Comparison of ENCODE assay signal across 17 cellular contexts in the genomic region with DNA sequence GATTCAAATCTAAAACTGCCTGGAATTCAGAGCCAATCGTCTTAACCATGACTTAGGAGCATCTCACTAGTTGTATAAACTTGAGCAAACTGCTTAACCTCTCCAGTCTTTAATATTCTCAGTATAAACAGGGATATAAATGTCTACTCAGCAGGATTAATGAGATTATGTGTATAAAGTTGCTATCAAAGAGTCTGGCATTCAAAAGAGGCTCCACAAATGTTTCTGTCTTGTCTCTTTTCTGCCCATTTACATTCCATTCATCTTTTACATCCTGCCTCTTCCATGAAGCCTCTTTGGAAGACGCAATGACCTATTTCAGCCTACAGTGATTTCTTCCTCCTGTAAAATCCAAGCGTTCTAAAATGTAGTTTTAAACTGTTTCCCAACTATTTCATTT.
DNase-seq lines count a peak whose midpoint lies in the region; ATAC-seq, FAIRE-seq and TF ChIP-seq lines count a peak whose summit lies in the region.
"Had no signal": no experiment of that assay in that cellular context is flagged by ENCODE, and none has a peak within 500 bp of the region (broad histone marks: within the 10 kb centered on the region; RNA-seq: fewer than 3 reads in every experiment).

No MANE protein-coding gene starts in this region.

- H3K18ac ChIP-seq in IMR-90 (ENCODE audit: low read depth, low read length), result peak overlapping the region; percentile 30; the same call in 1 of the 2 replicates

- H3K27me3 ChIP-seq in IMR-90 (ENCODE audit: control insufficient read depth, insufficient read depth, low read length) (no peaks in the 10 kb centered on the region), smooth muscle cell (ENCODE audit: low read depth) (no peaks in the 10 kb centered on the region)
- H3K27me3 ChIP-seq: BLaER1 had no signal

- no peaks in the 10 kb centered on the region for H3K79me2 ChIP-seq in smooth muscle cell (ENCODE audit: low read depth)

- H4K8ac ChIP-seq in IMR-90 (ENCODE audit: low read depth in 2 of 2, low read length in 2 of 2), result no peak overlapping the region

- H3K79me1 ChIP-seq in IMR-90 (ENCODE audit: low read depth in 1 of 2, low read length in 2 of 2), result no peaks in the 10 kb centered on the region

- no peak overlapping the region for H3K4ac ChIP-seq in IMR-90 (ENCODE audit: low read depth, low read length)

- H3K36me3 ChIP-seq in IMR-90 (ENCODE audit: control insufficient read depth, insufficient read depth, low read length) (no peaks in the 10 kb centered on the region), smooth muscle cell (ENCODE audit: low read depth) (no peaks in the 10 kb centered on the region)
- H3K36me3 ChIP-seq: BLaER1 had no signal

- no peak overlapping the region for H3K4me2 ChIP-seq in A549
- H3K4me2 ChIP-seq in IMR-90 (ENCODE audit: low read depth, low read length), result no peak overlapping the region
- H3K4me2 ChIP-seq in smooth muscle cell, result peak overlapping the region; percentile 68
- H3K4me2 ChIP-seq: BLaER1 had no signal

- TF ChIP-seq POLR2A in A549 (IDR thresholded peaks at IDR 0.05; ENCODE audit: low read length) (no peak), IMR-90 (IDR thresholded peaks at IDR 0.05; ENCODE audit: low read depth, low read length) (no peak)

- H3K9me1 ChIP-seq in IMR-90 (ENCODE audit: insufficient read depth, low read length), result no peaks in the 10 kb centered on the region

- no peak overlapping the region for H4K91ac ChIP-seq in IMR-90 (ENCODE audit: insufficient read depth, low read depth, low read length)

- no peak overlapping the region for H2BK120ac ChIP-seq in IMR-90 (ENCODE audit: low read depth, low read length)

- H3K56ac ChIP-seq in IMR-90 (ENCODE audit: extremely low read depth, insufficient read depth, low read length), result no peak overlapping the region

- H2AFZ ChIP-seq in IMR-90 (replicated peaks; ENCODE audit: low read length, poor library complexity) (no peak overlapping the region), smooth muscle cell (ENCODE audit: low read depth) (no peak overlapping the region)

- FAIRE-seq in A549 (lab: Jason Lieb, UNC), result no peak
- FAIRE-seq: A204.1, GM12892, H1 had no signal

- H2BK20ac ChIP-seq in IMR-90 (ENCODE audit: low read depth, low read length), result no peak overlapping the region

- peaks cover 13% of the 10 kb centered on the region for H3F3A ChIP-seq in smooth muscle cell (ENCODE audit: low read depth)

- H2BK15ac ChIP-seq in IMR-90 (ENCODE audit: low read depth, low read length), result no peak overlapping the region

- no peak overlapping the region for H3K9ac ChIP-seq in IMR-90 (ENCODE audit: low read depth, low read length)
- H3K9ac ChIP-seq in smooth muscle cell (ENCODE audit: low read depth), result peak overlapping the region; percentile 45
- H3K9ac ChIP-seq: BLaER1 had no signal

- in situ Hi-C loops in IMR-90 (cut with MboI; ENCODE audit: low sequenced_read_pairs), result no loop called here

- DNase-seq in A549 (ENCODE audit: low read depth in 1 of 2, low spot score in 1 of 2) (no peak), IMR-90 (no peak), fibroblast of villous mesenchyme (ENCODE audit: low read depth) (peak; percentile 77), smooth muscle cell (lab: John Stamatoyannopoulos, UW; ENCODE audit: unreplicated experiment) (no peak), NCI-H1930 (lab: John Stamatoyannopoulos, UW) (no peak), NK-92 (lab: John Stamatoyannopoulos, UW; ENCODE audit: unreplicated experiment) (no peak)
- DNase-seq: AML-193; Caco-2; CD8-positive, alpha-beta memory T cell; DND-41; GDM1 had no signal

- WGBS in A549 (ENCODE audit: missing lambda C conversion rate), result 65% methylated on average over 3 of the region's 3 CpGs
- 80% methylated on average over 2 of the region's 3 CpGs; no CpG with 5 or more reads in 1 of the 2 experiments for WGBS in IMR-90 (ENCODE audit: extremely low coverage in 2 of 2, insufficient read length in 1 of 2), 2 experiments
- WGBS in smooth muscle cell (ENCODE audit: low lambda C conversion rate), result 22% methylated on average over 3 of the region's 3 CpGs

- H4K5ac ChIP-seq in IMR-90 (ENCODE audit: low read depth, low read length), result no peak overlapping the region

- TF ChIP-seq EP300 in A549 (IDR thresholded peaks at IDR 0.05), result no peak

- H3K9me3 ChIP-seq in A549 (no peaks in the 10 kb centered on the region), IMR-90 (ENCODE audit: control insufficient read depth, insufficient read depth, low read length) (no peaks in the 10 kb centered on the region), smooth muscle cell (replicated peaks; ENCODE audit: low read depth) (no peaks in the 10 kb centered on the region)
- H3K9me3 ChIP-seq: BLaER1, Caco-2 had no signal

- TF ChIP-seq CTCF in A549 (IDR thresholded peaks at IDR 0.05) (no peak), IMR-90 (conservative IDR thresholded peaks at IDR 0.05; ENCODE audit: low read depth, low read length) (no peak), fibroblast of villous mesenchyme (IDR thresholded peaks at IDR 0.05; ENCODE audit: insufficient read depth, low read depth, low read length) (no peak), smooth muscle cell (IDR thresholded peaks at IDR 0.05; ENCODE audit: borderline replicate concordance, insufficient read depth, poor library complexity, severe bottlenecking) (no peak)

- dilution Hi-C loops in IMR-90 (cut with HindIII; ENCODE audit: low sequenced_read_pairs, unreplicated experiment), result no loop called here

- H3K4me3 ChIP-seq in A549 (no peak overlapping the region), IMR-90 (ENCODE audit: insufficient read depth, low read depth, low read length) (no peak overlapping the region), fibroblast of villous mesenchyme (ENCODE audit: low read depth, low read length) (no peak overlapping the region), smooth muscle cell (no peak overlapping the region)
- H3K4me3 ChIP-seq: BLaER1 had no signal

- no peak overlapping the region for H3K23ac ChIP-seq in IMR-90 (ENCODE audit: low read depth, low read length)

- TF ChIP-seq RAD21 in A549 (conservative IDR thresholded peaks at IDR 0.05 in 1 of 2, IDR thresholded peaks at IDR 0.05 in 1 of 2) (no peak), IMR-90 (IDR thresholded peaks at IDR 0.05; ENCODE audit: low read length) (no peak)

- ATAC-seq in A549 (no peak), IMR-90 (ENCODE audit: low read depth) (no peak)
- ATAC-seq in activated CD4-positive, CD25-positive, alpha-beta regulatory T cell treated with anti-CD3 and anti-CD28 coated beads, Interleukin-2, amount 50 U/mL, for 24 hours, result no peak

- H3K4me1 ChIP-seq in A549, result peaks cover 5% of the 10 kb centered on the region
- H3K4me1 ChIP-seq in IMR-90 (ENCODE audit: control insufficient read depth, insufficient read depth, low read length), result peaks cover 10% of the 10 kb centered on the region
- peaks cover 11% of the 10 kb centered on the region for H3K4me1 ChIP-seq in smooth muscle cell (ENCODE audit: low read depth)

- no peak overlapping the region for H2AK9ac ChIP-seq in IMR-90 (replicated peaks; ENCODE audit: low read depth, low read length, poor library complexity)

- peaks cover under 1% of the 10 kb centered on the region; the same call in 1 of the 2 replicates for H4K20me1 ChIP-seq in IMR-90 (ENCODE audit: insufficient read depth, low read length)
- H4K20me1 ChIP-seq in smooth muscle cell (ENCODE audit: low read depth), result no peaks in the 10 kb centered on the region
- H4K20me1 ChIP-seq: BLaER1 had no signal

- H2BK5ac ChIP-seq in IMR-90 (ENCODE audit: low read depth, low read length, poor library complexity, severe bottlenecking), result no peak overlapping the region

- BruUV-seq in IMR-90 (replicated peaks; lab: Mats Ljungman, UMichigan), result no TSS peak

- no peak overlapping the region for H3K14ac ChIP-seq in IMR-90 (replicated peaks; ENCODE audit: low read depth, low read length)

- H3K27ac ChIP-seq in A549 (no peak overlapping the region), IMR-90 (ENCODE audit: insufficient read depth, low read length) (no peak overlapping the region), smooth muscle cell (ENCODE audit: low read depth) (peak overlapping the region; percentile 85)
- H3K27ac ChIP-seq: BLaER1, HL-60 had no signal

- intact Hi-C loops in IMR-90 (cut with micrococcal nuclease), result no loop called here

- no peak overlapping the region for H2AK5ac ChIP-seq in IMR-90 (ENCODE audit: low read depth, low read length)

- CTCF ChIA-PET in A549 (lab: Yijun Ruan, JAX), result interaction anchor here (1.0 to 1.2 kb wide), 3 partner anchors 12 to 275 kb away, joined by 3 to 5 read pairs (median 3); no protein-coding TSS in a partner anchor
- CTCF ChIA-PET in IMR-90 (lab: Yijun Ruan, JAX), result interaction anchor here (1.5 to 1.8 kb wide), 2 partner anchors 9 to 89 kb away, joined by 3 to 8 read pairs; no protein-coding TSS in a partner anchor

- POLR2A ChIA-PET in A549 (lab: Yijun Ruan, JAX) (no interaction called here), IMR-90 (lab: Charles Lee; ENCODE audit: unreplicated experiment) (no interaction called here)

TF ChIP-seq in A549, 52 proteins besides CTCF, POLR2A, EP300 and RAD21:
- no peak for TF ChIP-seq TFCP2L1 (CRISPR knock-in tag; IDR thresholded peaks at IDR 0.05)
- TF ChIP-seq MAFK (IDR thresholded peaks at IDR 0.05; ENCODE audit: partially characterized antibody), result peak; percentile 58
- TF ChIP-seq RCOR1 (IDR thresholded peaks at IDR 0.05; ENCODE audit: low read depth, low read length), result no peak

TF ChIP-seq in IMR-90, 13 proteins besides CTCF, POLR2A, EP300 and RAD21:
- TF ChIP-seq MAFK (IDR thresholded peaks at IDR 0.05; ENCODE audit: low read depth, low read length) (peak; percentile 84), RFX5 (IDR thresholded peaks at IDR 0.05; ENCODE audit: low read depth, low read length) (no peak)
TF ChIP-seq in IMR-90: peak in this region for 1.
